In genomic region chr17:9648521-9649110, GRCh38 we compare ENCODE assay signal across 19 cellular contexts. TPM values are rescaled to one million over a fixed set of nuclear protein-coding genes. Genes with fewer than 3 reads are reported as not detected.
DNase-seq lines count a peak whose midpoint lies in the region; ATAC-seq and TF ChIP-seq lines count a peak whose summit lies in the region.
"Had no signal": no experiment of that assay in that cellular context is flagged by ENCODE, and none has a peak within 500 bp of the region (broad histone marks: within the 10 kb centered on the region; RNA-seq: fewer than 3 reads in every experiment).

No MANE protein-coding gene starts in this region.

- peak; percentile 78 for DNase-seq in GM23338 (ENCODE audit: low spot score)
- peak; percentile 8 for DNase-seq in MV-4-11 (lab: John Stamatoyannopoulos, UW)
- DNase-seq in epithelial cell of prostate (ENCODE audit: low read depth, low spot score) = no peak
- no peak for DNase-seq in osteocyte (ENCODE audit: extremely low spot score, unreplicated experiment)
- DNase-seq in NCI-H1105 (lab: John Stamatoyannopoulos, UW) = no peak
- no peak for DNase-seq in GM10248 (ENCODE audit: extremely low spot score)
- no peak for DNase-seq in GM19238 (ENCODE audit: insufficient read length, low spot score)
- DNase-seq: activated CD4-positive, alpha-beta T cell treated with anti-CD3 and anti-CD28 coated beads for 4 hours; activated naive CD8-positive, alpha-beta T cell treated with anti-CD3 and anti-CD28 coated beads for 36 hours; BE2C; dermis blood vessel endothelial cell; head of caudate nucleus; KBM-7; mucosa of descending colon; NCI-H1436; NK-92 treated with Interleukin-12 subunit alpha and Interleukin-12 subunit beta, amount 100 ng/mL, for 24 hours; Right ventricle myocardium superior; stimulated activated CD4-positive, alpha-beta T cell treated with anti-CD3 and anti-CD28 coated beads, Interleukin-4, amount 100 ng/mL, for 4 hours; testis had no signal

- POLR2A ChIA-PET in GM10248 (lab: Yijun Ruan, JAX) = no interaction called here

- H3K79me2 ChIP-seq in GM23338 (replicated peaks; ENCODE audit: insufficient read depth) = peaks cover 62% of the 10 kb centered on the region

- H3K4me3 Mint-ChIP-seq in GM23338 = peak overlapping the region; percentile 20; the same call in 1 of the 3 replicates
- peak overlapping the region; percentile 56 for H3K4me3 Mint-ChIP-seq in osteocyte (ENCODE audit: unreplicated experiment)
- H3K4me3 Mint-ChIP-seq: activated naive CD8-positive, alpha-beta T cell treated with anti-CD3 and anti-CD28 coated beads for 36 hours had no signal

- H3K27me3 ChIP-seq in GM23338 (ENCODE audit: insufficient read depth) = peaks cover 14% of the 10 kb centered on the region
- H3K27me3 ChIP-seq: BE2C, testis had no signal

- no peak for ATAC-seq in GM23338
- ATAC-seq: mucosa of descending colon had no signal

- peaks cover 8% of the 10 kb centered on the region; the same call in 1 of the 2 replicates for H4K20me1 ChIP-seq in GM23338 (replicated peaks; ENCODE audit: insufficient read depth)

- peak overlapping the region; percentile 8; the same call in 1 of the 2 replicates for H3K4me3 ChIP-seq in GM23338
- H3K4me3 ChIP-seq: mucosa of descending colon, testis had no signal

- H3K4me1 Mint-ChIP-seq in GM23338 (peaks cover 32% of the 10 kb centered on the region), osteocyte (ENCODE audit: unreplicated experiment) (peaks cover 38% of the 10 kb centered on the region)

- no peaks in the 10 kb centered on the region for H3K9me2 ChIP-seq in GM23338 (ENCODE audit: insufficient read depth)

- no peak overlapping the region for H2AFZ ChIP-seq in GM23338

- CTCF ChIA-PET in GM10248 (lab: Yijun Ruan, JAX) = interaction anchor here (1.0 kb wide), 1 partner anchor 11 kb away, joined by 3 read pairs; no protein-coding TSS in a partner anchor

- peaks cover 23% of the 10 kb centered on the region for H3K4me1 ChIP-seq in GM23338 (ENCODE audit: insufficient read depth)
- H3K4me1 ChIP-seq: BE2C, testis had no signal

- peak overlapping the region; percentile 88 for H3K27ac ChIP-seq in GM23338 (ENCODE audit: low read depth)
- H3K27ac ChIP-seq in epithelial cell of prostate = peak overlapping the region; percentile 95
- H3K27ac ChIP-seq: testis had no signal

- H3K36me3 Mint-ChIP-seq in GM23338 (ENCODE audit: low read depth) (0 out of 3 replicates have a peak, but pooled peaks cover 4% of the 10 kb centered on the region), osteocyte (ENCODE audit: unreplicated experiment) (peaks cover 2% of the 10 kb centered on the region)
- H3K36me3 Mint-ChIP-seq: activated naive CD8-positive, alpha-beta T cell treated with anti-CD3 and anti-CD28 coated beads for 36 hours had no signal

- TF ChIP-seq CTCF in GM23338 (conservative IDR thresholded peaks at IDR 0.05; ENCODE audit: low read depth in 2 of 2) = no peak
- TF ChIP-seq CTCF in osteocyte (IDR thresholded peaks at IDR 0.05) = no peak
- no peak for TF ChIP-seq CTCF in GM10248 (IDR thresholded peaks at IDR 0.05; ENCODE audit: control extremely low read depth, extremely low read depth, low read depth, missing control alignments)

- H3K36me3 ChIP-seq in GM23338 (ENCODE audit: insufficient read depth) = no peaks in the 10 kb centered on the region
- H3K36me3 ChIP-seq: BE2C had no signal

- H3F3A ChIP-seq in GM23338 (replicated peaks; ENCODE audit: low read depth) = no peaks in the 10 kb centered on the region

- H3K27me3 Mint-ChIP-seq in GM23338 (ENCODE audit: insufficient read depth, low read depth, poor library complexity) (peaks cover 21% of the 10 kb centered on the region), osteocyte (ENCODE audit: unreplicated experiment) (no peaks in the 10 kb centered on the region)

- peak overlapping the region; percentile 56 for H3K4me2 ChIP-seq in GM23338

- no peaks in the 10 kb centered on the region for H3K9me3 Mint-ChIP-seq in GM23338
- no peaks in the 10 kb centered on the region for H3K9me3 Mint-ChIP-seq in osteocyte (ENCODE audit: unreplicated experiment)
- H3K9me3 Mint-ChIP-seq: activated naive CD8-positive, alpha-beta T cell treated with anti-CD3 and anti-CD28 coated beads for 36 hours had no signal

- H3K27ac Mint-ChIP-seq in GM23338 (no peak overlapping the region), osteocyte (ENCODE audit: unreplicated experiment) (peak overlapping the region; percentile 64)
- H3K27ac Mint-ChIP-seq: activated naive CD8-positive, alpha-beta T cell treated with anti-CD3 and anti-CD28 coated beads for 36 hours had no signal

TF ChIP-seq in GM23338, 12 proteins besides CTCF, POLR2A, EP300 and RAD21 (continues in another document):
- TF ChIP-seq REST (IDR thresholded peaks at IDR 0.05; ENCODE audit: unreplicated experiment) (no peak), EZH2 (IDR thresholded peaks at IDR 0.05; ENCODE audit: low read depth, unreplicated experiment) (no peak), JUNB (IDR thresholded peaks at IDR 0.05; ENCODE audit: unreplicated experiment) (no peak), NANOG (IDR thresholded peaks at IDR 0.05; ENCODE audit: borderline replicate concordance) (no peak), STAT1 (IDR thresholded peaks at IDR 0.05; ENCODE audit: unreplicated experiment) (no peak), ETS1 (IDR thresholded peaks at IDR 0.05) (no peak), ZNF114 (CRISPR knock-in tag; IDR thresholded peaks at IDR 0.05) (no peak), CREB1 (CRISPR knock-in tag; IDR thresholded peaks at IDR 0.05; ENCODE audit: low read depth) (no peak), POLR2AphosphoS5 (IDR thresholded peaks at IDR 0.05; ENCODE audit: low read depth) (no peak), EZH2phosphoT487 (IDR thresholded peaks at IDR 0.05; ENCODE audit: unreplicated experiment) (no peak)

RNA-seq across cellular contexts. Expression of gene USP43, which starts 3.3 kb away (rescaled TPM):
- total RNA-seq in GM23338 (2014; rRNA removed; shearing (Covaris generic)) = 7.2 and 12.5 TPM in 2 replicates
- polyA plus RNA-seq in GM23338 (2016; fragmentation: Nextera tagmentation; extraction: Ambion mirVana) = 5.5 and 5.7 TPM in 2 replicates
- 3.8 TPM in 2 replicates for total RNA-seq in osteocyte
- total RNA-seq: Right ventricle myocardium superior had no signal

Comparison
In these comparisons a context has a peak if more than half of its experiments do, and no peak if none do; other contexts are left out.
1. DNase-seq: peak in GM23338 (single experiment) and MV-4-11 (single experiment); none in epithelial cell of prostate (single experiment), osteocyte (single experiment), NCI-H1105 (single experiment), GM10248 (single experiment) and GM19238 (single experiment).